Comparison of ENCODE assay signal across 1 cellular context in the genomic region with DNA sequence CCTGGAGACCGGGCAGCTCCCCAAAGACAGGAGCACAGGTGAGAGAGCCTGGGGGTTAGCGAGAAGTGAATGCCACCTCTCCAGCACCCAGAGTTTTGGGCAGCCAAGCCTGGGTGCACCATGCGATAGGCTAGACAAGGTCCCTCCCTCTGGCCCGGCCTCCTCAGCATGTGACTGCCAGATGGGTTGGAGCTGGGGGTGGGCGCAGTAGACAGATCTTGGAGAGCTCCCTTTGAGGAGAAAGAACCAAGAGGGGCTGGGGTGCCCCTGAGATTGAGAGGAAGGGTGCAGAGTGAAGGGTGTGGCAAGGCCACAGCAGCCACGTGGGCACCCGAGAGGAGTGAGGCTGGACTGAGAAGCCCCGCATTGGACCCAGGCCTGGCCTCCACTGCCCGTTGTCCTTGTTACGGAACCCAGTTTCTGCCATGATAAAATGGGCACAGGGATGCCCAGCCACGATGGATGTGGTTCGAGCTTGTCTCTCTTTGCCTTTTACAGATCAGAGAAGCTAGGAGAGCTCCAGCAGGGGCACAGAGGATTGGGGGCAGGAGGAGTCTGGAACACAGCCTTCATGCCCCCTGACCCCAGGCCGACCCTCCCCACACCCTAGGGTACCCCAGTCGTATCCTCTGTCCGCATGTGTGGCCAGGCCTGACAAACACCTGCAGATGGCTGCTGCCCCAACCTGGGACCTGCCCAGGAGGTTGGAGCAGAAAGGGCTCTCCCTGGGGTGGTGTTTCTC.
TF ChIP-seq lines count a peak whose summit lies in the region.

No MANE protein-coding gene starts in this region.

TF ChIP-seq in IMR-90, 13 proteins besides CTCF, POLR2A, EP300 and RAD21 (continued from another document):
- TF ChIP-seq, protein P1, sequence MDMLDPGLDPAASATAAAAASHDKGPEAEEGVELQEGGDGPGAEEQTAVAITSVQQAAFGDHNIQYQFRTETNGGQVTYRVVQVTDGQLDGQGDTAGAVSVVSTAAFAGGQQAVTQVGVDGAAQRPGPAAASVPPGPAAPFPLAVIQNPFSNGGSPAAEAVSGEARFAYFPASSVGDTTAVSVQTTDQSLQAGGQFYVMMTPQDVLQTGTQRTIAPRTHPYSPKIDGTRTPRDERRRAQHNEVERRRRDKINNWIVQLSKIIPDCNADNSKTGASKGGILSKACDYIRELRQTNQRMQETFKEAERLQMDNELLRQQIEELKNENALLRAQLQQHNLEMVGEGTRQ (IDR thresholded peaks at IDR 0.05; ENCODE audit: low read depth, low read length) = no peak
- TF ChIP-seq RCOR1 (IDR thresholded peaks at IDR 0.05; ENCODE audit: insufficient replicate concordance, low read length) = no peak
- TF ChIP-seq CEBPB (IDR thresholded peaks at IDR 0.05; ENCODE audit: low read depth, low read length) = no peak
- TF ChIP-seq CHD1 (IDR thresholded peaks at IDR 0.05; ENCODE audit: low read depth, low read length) = no peak
- TF ChIP-seq BHLHE40 (IDR thresholded peaks at IDR 0.05; ENCODE audit: low read depth, low read length) = no peak
- TF ChIP-seq FOS (IDR thresholded peaks at IDR 0.05; ENCODE audit: low read depth, low read length) = no peak
- TF ChIP-seq NFE2L2 (IDR thresholded peaks at IDR 0.05; ENCODE audit: low read depth, low read length) = no peak
- TF ChIP-seq ELK1 (IDR thresholded peaks at IDR 0.05; ENCODE audit: borderline replicate concordance, low read depth, low read length) = no peak
- TF ChIP-seq RFX5 (IDR thresholded peaks at IDR 0.05; ENCODE audit: low read depth, low read length) = no peak
- no peak for TF ChIP-seq MAFK (IDR thresholded peaks at IDR 0.05; ENCODE audit: low read depth, low read length)
